ENCODE assay signal across 8 cellular contexts in the genomic region with DNA sequence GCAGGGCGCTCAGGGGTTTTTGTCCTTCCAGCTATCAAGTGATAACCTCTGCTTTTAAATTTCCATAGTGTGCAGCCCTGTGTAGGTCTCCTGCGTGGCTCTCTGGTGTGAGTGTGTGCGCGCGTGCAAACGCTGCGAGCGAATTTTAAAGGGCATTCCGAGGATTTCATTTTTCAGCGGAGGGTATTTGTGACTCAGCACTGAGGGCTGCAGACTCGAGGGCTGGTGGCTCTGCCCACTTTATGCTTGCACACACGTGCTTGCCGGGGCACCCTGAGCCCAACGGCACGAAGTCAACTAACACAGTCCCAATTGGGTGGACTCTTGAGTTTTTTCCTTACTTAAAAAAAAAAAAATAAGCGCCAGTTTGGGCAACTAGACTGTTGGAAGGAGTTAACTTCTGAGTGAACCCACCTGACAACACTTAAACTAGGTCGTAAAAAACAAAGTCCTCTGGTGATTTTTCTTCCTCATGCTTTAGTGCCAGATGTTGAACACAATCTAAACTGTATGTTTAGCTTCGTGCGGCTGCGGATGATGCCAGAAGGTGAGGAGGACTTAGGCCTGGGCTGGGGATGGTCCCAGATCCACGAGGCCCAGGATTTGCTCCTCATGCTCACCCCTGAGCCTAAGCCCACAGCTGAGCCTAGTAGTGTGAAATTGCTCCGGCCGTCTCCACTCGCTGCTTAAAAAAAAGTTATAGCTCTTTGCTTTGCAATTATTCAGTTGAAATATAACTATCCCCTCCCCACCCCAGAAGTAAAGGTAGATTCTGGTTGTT. TPM values are rescaled to one million over a fixed set of nuclear protein-coding genes. Genes with fewer than 3 reads are reported as not detected.
A peak's percentile ranks its signal among the peaks of the same experiment; 100 is the strongest.
DNase-seq lines count a peak whose midpoint lies in the region; ATAC-seq, FAIRE-seq and TF ChIP-seq lines count a peak whose summit lies in the region.

No MANE protein-coding gene starts in this region.

- no peak for TF ChIP-seq EP300 in K562 (IDR thresholded peaks at IDR 0.05; ENCODE audit: low read length)

- H3K27ac ChIP-seq in HUES48 (ENCODE audit: low read depth, low read length) (no peak overlapping the region), K562 (ENCODE audit: extremely low read depth, low read depth, low read length) (no peak overlapping the region)
- no peak overlapping the region for H3K27ac ChIP-seq in naive thymus-derived CD4-positive, alpha-beta T cell (ENCODE audit: low read depth, low read length)

- ATAC-seq in K562 (no peak), GM18498 (IDR thresholded peaks at IDR 0.05; ENCODE audit: unreplicated experiment) (no peak), GM21528 (IDR thresholded peaks at IDR 0.05; ENCODE audit: low FRiP score, unreplicated experiment) (no peak)
- no peak for ATAC-seq in naive thymus-derived CD4-positive, alpha-beta T cell
- no peak for ATAC-seq in activated CD4-positive, CD25-positive, alpha-beta regulatory T cell treated with anti-CD3 and anti-CD28 coated beads, Interleukin-2, amount 50 U/mL, for 24 hours

- no peaks in the 10 kb centered on the region for H3K79me2 ChIP-seq in K562 (ENCODE audit: control insufficient read depth, insufficient read depth, low read length)

- no peak for TF ChIP-seq CTCF in CD14-positive monocyte (IDR thresholded peaks at IDR 0.05)
- no peak for TF ChIP-seq CTCF in K562 (IDR thresholded peaks at IDR 0.05 in 2 of 3, conservative IDR thresholded peaks at IDR 0.05 in 1 of 3; ENCODE audit: insufficient read depth in 2 of 3, low read depth in 1 of 3, low read length in 3 of 3)

- H3K27me3 ChIP-seq in HUES48 (ENCODE audit: control insufficient read depth, insufficient read depth, low read length) (peaks cover 100% of the 10 kb centered on the region), K562 (ENCODE audit: control insufficient read depth in 2 of 2, insufficient read depth in 2 of 2, low read length in 2 of 2) (peaks cover 24 to 57% of the 10 kb centered on the region in 2 experiments; a peak in 4 of 5 replicates)
- peaks cover 0 to 10% of the 10 kb centered on the region in 2 donors for H3K27me3 ChIP-seq in naive thymus-derived CD4-positive, alpha-beta T cell (ENCODE audit: control insufficient read depth in 2 of 2, insufficient read depth in 2 of 2, low read length in 2 of 2)

- FAIRE-seq in K562 (lab: Jason Lieb, UNC) = no peak

- no peak overlapping the region for H3K4me2 ChIP-seq in K562 (ENCODE audit: insufficient read depth, low read length)

- peak overlapping the region; percentile 58 to 98 for H3K4me3 Mint-ChIP-seq in CD14-positive monocyte
- H3K4me3 Mint-ChIP-seq in naive thymus-derived CD4-positive, alpha-beta T cell = peak overlapping the region; percentile 68 to 98 (median 92)

- peaks cover 85 to 96% (median 90%) of the 10 kb centered on the region in 3 donors for H3K27me3 Mint-ChIP-seq in CD14-positive monocyte (ENCODE audit: low read depth in 3 of 3)
- peaks cover 11 to 85% (median 31%) of the 10 kb centered on the region in 5 donors for H3K27me3 Mint-ChIP-seq in naive thymus-derived CD4-positive, alpha-beta T cell

- no peak overlapping the region for H2AFZ ChIP-seq in K562 (ENCODE audit: low read depth, low read length)

- intact Hi-C loops in CD14-positive monocyte (cut with micrococcal nuclease) = no loop called here
- intact Hi-C loops in K562 (cut with micrococcal nuclease) = no loop called here
- intact Hi-C loops in naive thymus-derived CD4-positive, alpha-beta T cell (cut with micrococcal nuclease) = loop anchor here (1.0 to 10.0 kb wide), 12 partner anchors 172 to 1904 kb away; a partner anchor contains a TSS

- H3K36me3 Mint-ChIP-seq in CD14-positive monocyte = peaks cover 12 to 15% of the 10 kb centered on the region in 2 donors
- no peaks in the 10 kb centered on the region for H3K36me3 Mint-ChIP-seq in naive thymus-derived CD4-positive, alpha-beta T cell

- in situ Hi-C loops in K562 (cut with MboI) = no loop called here

- POLR2A ChIA-PET in K562 (lab: Yijun Ruan, JAX) = no interaction called here
- POLR2A ChIA-PET in naive thymus-derived CD4-positive, alpha-beta T cell (lab: Charles Lee) = interaction anchor here (0.6 to 8.2 kb wide), 3 partner anchors 30 to 388 kb away, joined by 5 to 86 read pairs (median 7); a partner anchor contains a TSS

- WGBS in K562 (ENCODE audit: insufficient coverage, low coverage, missing lambda C conversion rate) = 38% methylated on average over 18 of the region's 24 CpGs

- H3K9me1 ChIP-seq in K562 (ENCODE audit: control insufficient read depth, insufficient read depth, low read length) = no peaks in the 10 kb centered on the region

- H3K4me3 ChIP-seq in HUES48 (ENCODE audit: low read depth, low read length) (peak overlapping the region; percentile 65; the same call in 1 of the 2 replicates), K562 (no peak overlapping the region)
- H3K4me3 ChIP-seq in naive thymus-derived CD4-positive, alpha-beta T cell (ENCODE audit: low read length) = peak overlapping the region; percentile 70

- H3K9ac ChIP-seq in HUES48 (ENCODE audit: low read depth, low read length) (no peak overlapping the region), K562 (ENCODE audit: insufficient read depth in 1 of 2, low read depth in 2 of 2, low read length in 2 of 2) (no peak overlapping the region)

- DNase-seq in CD14-positive monocyte (ENCODE audit: low spot score) (no peak), K562 (ENCODE audit: extremely low read depth in 1 of 4, low spot score in 3 of 4) (no peak), OCI-M1 (lab: John Stamatoyannopoulos, UW) (no peak)
- no peak for DNase-seq in naive thymus-derived CD4-positive, alpha-beta T cell

- no peak overlapping the region for H3K27ac Mint-ChIP-seq in CD14-positive monocyte
- H3K27ac Mint-ChIP-seq in naive thymus-derived CD4-positive, alpha-beta T cell = peak overlapping the region in 5 of 9 donors; percentile 21 to 88 (median 71)

- H4K20me1 ChIP-seq in K562 (replicated peaks; ENCODE audit: control insufficient read depth, insufficient read depth, low read length) = no peaks in the 10 kb centered on the region

- H3K4me1 Mint-ChIP-seq in CD14-positive monocyte = peaks cover 49% of the 10 kb centered on the region
- peaks cover 31 to 52% (median 46%) of the 10 kb centered on the region in 7 donors for H3K4me1 Mint-ChIP-seq in naive thymus-derived CD4-positive, alpha-beta T cell

- no peaks in the 10 kb centered on the region for H3K36me3 ChIP-seq in HUES48 (ENCODE audit: control insufficient read depth, insufficient read depth, low read length)
- no peaks in the 10 kb centered on the region for H3K36me3 ChIP-seq in K562 (ENCODE audit: control insufficient read depth, insufficient read depth, low read length)
- H3K36me3 ChIP-seq in naive thymus-derived CD4-positive, alpha-beta T cell (ENCODE audit: control insufficient read depth in 2 of 3, insufficient read depth in 3 of 3, low read length in 3 of 3) = no peaks in the 10 kb centered on the region

- no TSS peak for BruUV-seq in K562 (replicated peaks; lab: Mats Ljungman, UMichigan)

- peaks cover 0 to 34% (median 26%) of the 10 kb centered on the region in 7 donors for H3K9me3 Mint-ChIP-seq in CD14-positive monocyte
- peaks cover 0 to 3% (median 0%) of the 10 kb centered on the region in 11 donors for H3K9me3 Mint-ChIP-seq in naive thymus-derived CD4-positive, alpha-beta T cell

- peaks cover 34% of the 10 kb centered on the region for H3K4me1 ChIP-seq in HUES48 (ENCODE audit: control insufficient read depth, insufficient read depth, low read length)
- H3K4me1 ChIP-seq in K562 (replicated peaks in 1 of 2; ENCODE audit: control insufficient read depth in 2 of 2, insufficient read depth in 2 of 2, low read length in 2 of 2) = peaks cover 2 to 42% of the 10 kb centered on the region in 2 experiments; a peak in 3 of 5 replicates
- peaks cover 19 to 33% of the 10 kb centered on the region in 2 donors for H3K4me1 ChIP-seq in naive thymus-derived CD4-positive, alpha-beta T cell (ENCODE audit: control insufficient read depth in 2 of 2, insufficient read depth in 2 of 2, low read length in 2 of 2)

- H3K9me3 ChIP-seq in HUES48 (ENCODE audit: control insufficient read depth, insufficient read depth, low read length) (no peaks in the 10 kb centered on the region), K562 (replicated peaks; ENCODE audit: control insufficient read depth, insufficient read depth, low read depth, low read length) (no peaks in the 10 kb centered on the region)
- H3K9me3 ChIP-seq in naive thymus-derived CD4-positive, alpha-beta T cell (ENCODE audit: control insufficient read depth in 2 of 3, low read length in 3 of 3) = no peaks in the 10 kb centered on the region

- CTCF ChIA-PET in K562 (lab: Yijun Ruan, JAX; ENCODE audit: low intra/inter-chr PET ratio) = no interaction called here
- CTCF ChIA-PET in naive thymus-derived CD4-positive, alpha-beta T cell (lab: Charles Lee) = interaction anchor here (0.6 kb wide), 2 partner anchors 72 to 343 kb away, joined by 3 read pairs; no protein-coding TSS in a partner anchor

- TF ChIP-seq RAD21 in K562 (CRISPR knock-in tag; conservative IDR thresholded peaks at IDR 0.05 in 1 of 2, IDR thresholded peaks at IDR 0.05 in 1 of 2) = no peak

- TF ChIP-seq POLR2A in K562 (conservative IDR thresholded peaks at IDR 0.05) = no peak

TF ChIP-seq in K562, 482 proteins besides CTCF, POLR2A, EP300 and RAD21 (continues in another document):
- TF ChIP-seq ZNF583 (CRISPR knock-in tag; IDR thresholded peaks at IDR 0.05) (no peak), CBX2 (IDR thresholded peaks at IDR 0.05; ENCODE audit: insufficient read depth, low read length, poor library complexity, severe bottlenecking) (peak; percentile 58)

RNA-seq across cellular contexts. Expression of a gene that starts 2.1 kb away (rescaled TPM):
- under 1 TPM; 0.03 to 0.16 TPM for polyA plus RNA-seq in CD14-positive monocyte
- total RNA-seq in K562 (2011; cell fraction: chromatin; rRNA removed; ENCODE audit: low replicate concordance) = not detected in 2 replicates
- not detected in 2 replicates for total RNA-seq in K562 (2011; cell fraction: nucleolus; rRNA removed)
- total RNA-seq in K562 (2011; cell fraction: nucleoplasm; rRNA removed) = not detected in 2 replicates
- total RNA-seq in K562 (2014; rRNA removed) = not detected in 2 replicates
- total RNA-seq in K562 (2014; rRNA removed; fragmentation: Illumina TruSeq; extraction: Trizol) = not detected in 2 replicates
- total RNA-seq in K562 (2015; rRNA removed; fragmentation: Illumina TruSeq; extraction: Trizol) = not detected in 2 replicates
- total RNA-seq in K562 (2021) = not detected in 2 replicates
- polyA plus RNA-seq in K562 (2011; rRNA removed) = not detected in 2 replicates
- polyA plus RNA-seq in K562 (2011; cell fraction: cytosol; rRNA removed) = not detected in 2 replicates
- polyA plus RNA-seq in K562 (2011; cell fraction: nucleus; rRNA removed) = not detected in 2 replicates
- polyA plus RNA-seq in K562 (2012) = not detected in 2 replicates
- not detected in 2 replicates for polyA plus RNA-seq in K562 (2014; fragmentation: Illumina TruSeq; extraction: Trizol)
- not detected for polyA plus RNA-seq in K562 (2014; fragmentation: Nextera tagmentation; extraction: Ambion mirVana)
- not detected in 2 replicates for polyA plus RNA-seq in K562 (2014; rRNA removed)
- not detected in 2 replicates for polyA minus RNA-seq in K562 (2011; rRNA and poly(A)+ RNA removed)
- not detected in 2 replicates for polyA minus RNA-seq in K562 (2011; cell fraction: cytosol; rRNA and poly(A)+ RNA removed)
- polyA minus RNA-seq in K562 (2011; cell fraction: nucleus; rRNA and poly(A)+ RNA removed) = not detected in 2 replicates
- 1 to 10 TPM in 4 of 5 experiments, under 1 TPM in 1; 0.19 to 5.6 (median 2.0) TPM for total RNA-seq in naive thymus-derived CD4-positive, alpha-beta T cell
- 1 to 10 TPM; 1.2 to 3.1 TPM for polyA plus RNA-seq in naive thymus-derived CD4-positive, alpha-beta T cell

Comparison
In these comparisons a context has a peak if more than half of its experiments do, and no peak if none do; other contexts are left out.
1. H3K27ac Mint-ChIP-seq: peak in naive thymus-derived CD4-positive, alpha-beta T cell (5 of 9); none in CD14-positive monocyte (0 of 7).
2. intact Hi-C loops: an anchor here in naive thymus-derived CD4-positive, alpha-beta T cell (1.0 to 10.0 kb wide); none called in CD14-positive monocyte and K562.